In genomic region chr20:41996951-41997350, GRCh38 we compare ENCODE assay signal across 33 cellular contexts.
"Had no signal": no experiment of that assay in that cellular context is flagged by ENCODE, and none has a peak within 500 bp of the region (broad histone marks: within the 10 kb centered on the region; RNA-seq: fewer than 3 reads in every experiment).

No MANE protein-coding gene starts in this region.

- DNase-seq: activated B cell treated with CpG ODN at 0.5 μM for 24 hours; activated CD4-positive, alpha-beta memory T cell treated with anti-CD3 and anti-CD28 coated beads for 36 hours; activated CD4-positive, alpha-beta T cell treated with anti-CD3 and anti-CD28 coated beads for 4 hours; activated CD4-positive, alpha-beta T cell treated with anti-CD3 and anti-CD28 coated beads, Interleukin-2, amount 10 ng/mL, durations not matched to agents 24 days and 14 days; activated CD4-positive, alpha-beta T cell treated with anti-CD3 and anti-CD28 coated beads, Interleukin-2, amount 50 U/mL, for 1 hour; activated CD4-positive, alpha-beta T cell treated with anti-CD3 and anti-CD28 coated beads, Interleukin-2, amount 50 U/mL, for 4 hours; activated CD4-positive, CD25-positive, alpha-beta regulatory T cell treated with anti-CD3 and anti-CD28 coated beads, Interleukin-2, amount 50 U/mL, for 72 hours; activated CD8-positive, alpha-beta memory T cell treated with anti-CD3 and anti-CD28 coated beads, Interleukin-2, amount 50 U/mL, for 4 hours; activated CD8-positive, alpha-beta T cell treated with anti-CD3 and anti-CD28 coated beads for 36 hours; activated effector memory CD4-positive, alpha-beta T cell treated with anti-CD3 and anti-CD28 coated beads, Interleukin-2, amount 50 U/mL, for 16 hours; activated gamma-delta T cell treated with Interleukin-2 at 50 U/mL for 16 hours; activated naive CD4-positive, alpha-beta T cell; activated naive CD4-positive, alpha-beta T cell treated with anti-CD3 and anti-CD28 coated beads for 36 hours; activated naive CD4-positive, alpha-beta T cell treated with anti-CD3 and anti-CD28 coated beads, Interleukin-2, amount 50 U/mL, for 16 hours; activated naive CD8-positive, alpha-beta T cell treated with anti-CD3 and anti-CD28 coated beads for 36 hours; activated T-cell treated with anti-CD3 and anti-CD28 coated beads for 4 hours; activated T-cell treated with anti-CD3 and anti-CD28 coated beads, Interleukin-2, amount 50 U/mL, for 1 hour; activated T-cell treated with anti-CD3 and anti-CD28 coated beads, Interleukin-2, amount 50 U/mL, for 4 hours; activated T-cell treated with anti-CD3 and anti-CD28 coated beads, Interleukin-2, amount 50 U/mL, for 72 hours; adrenal gland; amniotic stem cell; aorta; body of pancreas; brain microvascular endothelial cell; caudate nucleus; cerebellar nuclear complex; T-helper 1 cell; T-helper 2 cell; T-helper 9 cell had no signal

- H3K9me3 ChIP-seq: adrenal gland, body of pancreas had no signal

- H3K27ac ChIP-seq: adrenal gland, body of pancreas, brain microvascular endothelial cell, breast epithelium, VCaP had no signal

- H3K27me3 ChIP-seq: adrenal gland, body of pancreas, brain microvascular endothelial cell, breast epithelium had no signal

- H3K4me1 ChIP-seq: adrenal gland, body of pancreas, breast epithelium had no signal

- ATAC-seq: activated CD8-positive, alpha-beta T cell treated with anti-CD3 and anti-CD28 coated beads for 36 hours; activated naive CD4-positive, alpha-beta T cell treated with anti-CD3 and anti-CD28 coated beads, Interleukin-2, amount 50 U/mL, for 72 hours; activated T-cell treated with anti-CD3 and anti-CD28 coated beads, Interleukin-2, amount 50 U/mL, for 4 hours; activated T-cell treated with anti-CD3 and anti-CD28 coated beads, Interleukin-2, amount 50 U/mL, for 72 hours; activated T-helper 17 cell treated with anti-CD3 and anti-CD28 coated beads, Interleukin-2, amount 50 U/mL, for 72 hours; body of pancreas had no signal

- H3K4me3 ChIP-seq: adrenal gland, body of pancreas, breast epithelium had no signal

- H3K36me3 ChIP-seq: adrenal gland, brain microvascular endothelial cell, breast epithelium had no signal
